ENCODE assay signal across 1 cellular context in genomic region chr6:3013901-3014674, GRCh38.
TF ChIP-seq lines count a peak whose summit lies in the region.

No MANE protein-coding gene starts in this region.

TF ChIP-seq in HepG2, 621 proteins besides CTCF, POLR2A, EP300 and RAD21 (continued from another document and continues in another):
- peak; percentile 14; the same call in 1 of the 2 replicates for TF ChIP-seq ZBTB33 (CRISPR knock-in tag; IDR thresholded peaks at IDR 0.05)
- TF ChIP-seq MTA1 (CRISPR knock-in tag; IDR thresholded peaks at IDR 0.05; ENCODE audit: borderline replicate concordance), result peak; percentile 34; the same call in 1 of the 2 replicates
- TF ChIP-seq HINFP (CRISPR knock-in tag; IDR thresholded peaks at IDR 0.05; ENCODE audit: low read depth), result no peak
- no peak for TF ChIP-seq SNAI1 (CRISPR knock-in tag; IDR thresholded peaks at IDR 0.05; ENCODE audit: borderline replicate concordance)
- no peak for TF ChIP-seq FOXC1 (CRISPR knock-in tag; IDR thresholded peaks at IDR 0.05; ENCODE audit: borderline replicate concordance)
- TF ChIP-seq ZSCAN25 (CRISPR knock-in tag; IDR thresholded peaks at IDR 0.05), result peak; percentile 75; the same call in 1 of the 2 replicates
- TF ChIP-seq ZNF768 (CRISPR knock-in tag; IDR thresholded peaks at IDR 0.05), result 0 out of 2 replicates have a peak, but pooled peaks have one; percentile 7
- TF ChIP-seq GPBP1L1 (CRISPR knock-in tag; IDR thresholded peaks at IDR 0.05), result no peak
- TF ChIP-seq ATF7 (IDR thresholded peaks at IDR 0.05), result no peak
- no peak for TF ChIP-seq ATF7 (CRISPR knock-in tag; IDR thresholded peaks at IDR 0.05)
- no peak for TF ChIP-seq ZFYVE20 (CRISPR knock-in tag; IDR thresholded peaks at IDR 0.05; ENCODE audit: borderline replicate concordance, low read depth)
- no peak for TF ChIP-seq HHEX (CRISPR knock-in tag; IDR thresholded peaks at IDR 0.05)
- no peak for TF ChIP-seq REL (CRISPR knock-in tag; conservative IDR thresholded peaks at IDR 0.05)
- no peak for TF ChIP-seq REXO4 (CRISPR knock-in tag; IDR thresholded peaks at IDR 0.05; ENCODE audit: borderline replicate concordance)
- TF ChIP-seq SIX4 (CRISPR knock-in tag; IDR thresholded peaks at IDR 0.05), result no peak
- TF ChIP-seq PLSCR1 (CRISPR knock-in tag; IDR thresholded peaks at IDR 0.05; ENCODE audit: borderline replicate concordance), result no peak
- TF ChIP-seq REPIN1 (CRISPR knock-in tag; IDR thresholded peaks at IDR 0.05; ENCODE audit: borderline replicate concordance, low read depth), result no peak
- no peak for TF ChIP-seq ZNF761 (CRISPR knock-in tag; conservative IDR thresholded peaks at IDR 0.05)
- TF ChIP-seq ZNF841 (CRISPR knock-in tag; IDR thresholded peaks at IDR 0.05; ENCODE audit: borderline replicate concordance), result no peak
- TF ChIP-seq KIAA2018 (CRISPR knock-in tag; IDR thresholded peaks at IDR 0.05; ENCODE audit: borderline replicate concordance), result no peak
- TF ChIP-seq ZNF230 (CRISPR knock-in tag; IDR thresholded peaks at IDR 0.05), result no peak
- no peak for TF ChIP-seq ZEB1 (IDR thresholded peaks at IDR 0.05; ENCODE audit: insufficient replicate concordance, low read depth)
- no peak for TF ChIP-seq EZH2 (conservative IDR thresholded peaks at IDR 0.05; ENCODE audit: low read depth, low read length)
- TF ChIP-seq AHR (CRISPR knock-in tag; IDR thresholded peaks at IDR 0.05), result 0 out of 2 replicates have a peak, but pooled peaks have one; percentile 29
- TF ChIP-seq JARID2 (CRISPR knock-in tag; IDR thresholded peaks at IDR 0.05; ENCODE audit: insufficient replicate concordance), result no peak
- peak; percentile 70; the same call in 1 of the 2 replicates for TF ChIP-seq ESRRA (CRISPR knock-in tag; IDR thresholded peaks at IDR 0.05; ENCODE audit: low read depth)
- 0 out of 2 replicates have a peak, but pooled peaks have one; percentile 29 for TF ChIP-seq RFXAP (CRISPR knock-in tag; IDR thresholded peaks at IDR 0.05; ENCODE audit: borderline replicate concordance)
- TF ChIP-seq ZNF576 (CRISPR knock-in tag; IDR thresholded peaks at IDR 0.05), result no peak
- TF ChIP-seq NR2F2 (IDR thresholded peaks at IDR 0.05; ENCODE audit: borderline replicate concordance, low read depth), result no peak
- TF ChIP-seq ZNF687 (CRISPR knock-in tag; IDR thresholded peaks at IDR 0.05), result peak; percentile 30
- TF ChIP-seq ZBTB4 (CRISPR knock-in tag; IDR thresholded peaks at IDR 0.05; ENCODE audit: borderline replicate concordance), result peak; percentile 64; the same call in 1 of the 2 replicates
- no peak for TF ChIP-seq IRF9 (CRISPR knock-in tag; IDR thresholded peaks at IDR 0.05; ENCODE audit: borderline replicate concordance)
- TF ChIP-seq RXRA (CRISPR knock-in tag; IDR thresholded peaks at IDR 0.05), result peak; percentile 21; the same call in 1 of the 2 replicates
- no peak for TF ChIP-seq DNMT3B (CRISPR knock-in tag; conservative IDR thresholded peaks at IDR 0.05)
- TF ChIP-seq RELA (CRISPR knock-in tag; IDR thresholded peaks at IDR 0.05), result no peak
- no peak for TF ChIP-seq BRD4 (CRISPR knock-in tag; IDR thresholded peaks at IDR 0.05)
- no peak for TF ChIP-seq RCOR2 (CRISPR knock-in tag; IDR thresholded peaks at IDR 0.05)
